8 cellular contexts compared by ENCODE assay signal in the genomic region with DNA sequence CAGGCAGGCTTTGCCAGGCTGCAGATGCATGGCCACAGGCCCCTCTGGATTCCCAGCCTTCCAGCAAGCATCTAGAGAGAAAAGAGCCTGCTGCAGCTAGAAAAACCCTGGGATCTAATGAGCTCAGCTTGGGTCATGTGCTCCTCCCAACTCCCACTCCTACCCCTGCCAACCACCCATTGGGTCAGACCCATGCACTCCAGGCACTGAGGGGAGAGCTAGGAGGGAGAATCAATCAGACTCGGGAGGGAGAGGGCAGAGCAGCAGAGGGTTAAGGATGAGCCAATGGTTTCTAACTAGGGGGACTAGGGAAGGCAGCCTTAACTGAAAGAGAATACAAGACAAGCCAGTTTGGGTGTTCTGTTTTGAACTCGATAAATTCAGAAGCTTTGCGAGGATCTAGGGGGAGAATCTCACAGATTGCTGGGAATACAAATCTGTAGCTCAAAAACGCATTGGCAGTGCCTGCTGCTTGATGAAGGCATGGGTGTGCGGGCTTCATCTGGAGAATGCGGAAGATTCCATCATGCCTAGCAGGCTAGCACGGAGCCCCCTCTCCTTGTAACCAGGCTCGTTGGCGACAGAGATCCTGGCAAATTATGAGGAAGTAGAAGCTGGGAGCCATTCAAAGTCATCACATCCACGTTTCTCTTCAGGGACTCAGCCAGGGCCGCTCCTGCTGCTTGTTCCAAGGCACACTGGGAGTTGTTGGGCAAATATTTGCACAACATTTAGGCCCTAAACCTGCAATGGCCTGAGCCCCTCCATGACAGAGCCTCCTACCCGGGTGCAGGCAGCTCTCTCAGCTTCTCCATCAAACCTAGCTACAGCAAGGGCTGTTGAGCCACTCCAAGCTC. TPM values are rescaled to one million over a fixed set of nuclear protein-coding genes. Genes with fewer than 3 reads are reported as not detected.
DNase-seq lines count a peak whose midpoint lies in the region; ATAC-seq, FAIRE-seq and TF ChIP-seq lines count a peak whose summit lies in the region.

No MANE protein-coding gene starts in this region.

- H3K36me3 ChIP-seq in small intestine (ENCODE audit: control insufficient read depth in 2 of 2, insufficient read depth in 2 of 2, low read length in 2 of 2) (no peaks in the 10 kb centered on the region), BE2C (no peaks in the 10 kb centered on the region)

- ATAC-seq in foreskin keratinocyte, result no peak

- TF ChIP-seq CTCF in foreskin keratinocyte (conservative IDR thresholded peaks at IDR 0.05) (no peak), BE2C (IDR thresholded peaks at IDR 0.05; ENCODE audit: low read depth, low read length) (no peak)

- H3K27me3 ChIP-seq in foreskin keratinocyte (no peaks in the 10 kb centered on the region), small intestine (ENCODE audit: control insufficient read depth in 2 of 2, insufficient read depth in 2 of 2, low read length in 2 of 2) (no peaks in the 10 kb centered on the region), BE2C (no peaks in the 10 kb centered on the region)

- H3K9me3 ChIP-seq in small intestine (ENCODE audit: control insufficient read depth, low read depth), result no peaks in the 10 kb centered on the region
- no peaks in the 10 kb centered on the region for H3K9me3 ChIP-seq in BE2C

- H3K4me3 ChIP-seq in small intestine (ENCODE audit: low read depth in 1 of 2, low read length in 2 of 2) (no peak overlapping the region), BE2C (ENCODE audit: low read depth, low read length) (no peak overlapping the region)

- 83 to 91% (median 86%) methylated on average over 12 of the region's 12 CpGs for WGBS in small intestine, 3 donors

- H3K27ac ChIP-seq in foreskin keratinocyte (peak overlapping the region; percentile 92), small intestine (ENCODE audit: low read depth in 1 of 2, low read length in 1 of 2) (peak overlapping the region; percentile 24 to 90)

- DNase-seq in NCI-H146 (lab: John Stamatoyannopoulos, UW) (peak; percentile 52), NCI-H146 treated with DMSO at 0.1 percent for 48 hours (lab: John Stamatoyannopoulos, UW; ENCODE audit: unreplicated experiment) (no peak), SK-N-DZ (ENCODE audit: low spot score) (peak; percentile 13), foreskin keratinocyte (no peak), small intestine (no peak), SW480 (ENCODE audit: low spot score) (no peak), BE2C (no peak)
- no peak for DNase-seq in stimulated activated CD4-positive, alpha-beta T cell treated with anti-CD3 and anti-CD28 coated beads, Interleukin-12 subunit alpha, Interleukin-12 subunit beta, amount 100 ng/mL, for 4 hours

- H3K4me1 ChIP-seq in foreskin keratinocyte (peaks cover 34% of the 10 kb centered on the region), small intestine (ENCODE audit: control insufficient read depth in 2 of 2, insufficient read depth in 1 of 2, low read depth in 1 of 2, low read length in 1 of 2) (peaks cover 15 to 19% of the 10 kb centered on the region in 2 donors), BE2C (peaks cover 31% of the 10 kb centered on the region)

- FAIRE-seq in small intestine (lab: Jason Lieb, UNC), result no peak

RNA-seq across cellular contexts. Expression of a gene that starts 56.4 kb away (rescaled TPM):
- polyA plus RNA-seq in SK-N-DZ (2014; cell fraction: cytosol; rRNA removed), result 11.8 and 13.6 TPM in 2 replicates
- 25.3 and 28.6 TPM in 2 replicates for polyA plus RNA-seq in SK-N-DZ (2014; cell fraction: nucleus; rRNA removed)
- 5.9 and 6.7 TPM in 2 replicates for total RNA-seq in foreskin keratinocyte
- polyA plus RNA-seq in foreskin keratinocyte (4.3 and 4.6 TPM in 2 replicates), small intestine (10 to 100 TPM in 2 of 3 donors, 1 to 10 TPM in 1; 7.6 to 21.2 (median 13.2) TPM)
- 14.4 TPM for polyA plus RNA-seq in BE2C (2012; ENCODE audit: insufficient read depth, insufficient read length, low read depth)

Comparison
In these comparisons a context has a peak if more than half of its experiments do, and no peak if none do; other contexts are left out.
1. DNase-seq: peak in NCI-H146 (single experiment) and SK-N-DZ (single experiment); none in NCI-H146 treated with DMSO at 0.1 percent for 48 hours (single experiment), foreskin keratinocyte (0 of 2), small intestine (single experiment), stimulated activated CD4-positive, alpha-beta T cell treated with anti-CD3 and anti-CD28 coated beads, Interleukin-12 subunit alpha, Interleukin-12 subunit beta, amount 100 ng/mL, for 4 hours (single experiment), SW480 (single experiment) and BE2C (single experiment).